In the genomic region with DNA sequence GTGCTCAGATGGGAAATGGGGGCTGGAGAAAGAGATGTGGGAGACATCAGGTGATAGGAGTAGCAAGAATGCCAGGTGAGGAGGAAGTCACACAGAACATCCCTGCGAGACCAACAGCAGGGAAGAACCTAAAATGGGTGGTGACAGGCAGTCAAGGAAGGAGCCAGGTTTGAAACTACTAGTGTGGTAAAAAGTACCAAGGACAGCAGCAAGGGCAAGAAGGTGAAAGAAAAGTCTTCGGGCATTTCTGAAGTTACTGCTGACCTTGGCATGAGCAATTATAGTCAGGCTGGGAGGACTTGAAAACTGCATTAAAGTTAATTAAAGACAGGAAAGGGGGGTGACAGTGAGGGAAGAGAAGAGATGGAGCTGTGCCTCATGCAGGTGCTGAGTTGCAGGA, we compare ENCODE assay signal across 22 cellular contexts.
DNase-seq lines count a peak whose midpoint lies in the region; ATAC-seq and TF ChIP-seq lines count a peak whose summit lies in the region.
"Had no signal": no experiment of that assay in that cellular context is flagged by ENCODE, and none has a peak within 500 bp of the region (broad histone marks: within the 10 kb centered on the region; RNA-seq: fewer than 3 reads in every experiment).

No MANE protein-coding gene starts in this region.

- BruUV-seq in MCF 10A (replicated peaks; lab: Mats Ljungman, UMichigan) = no TSS peak

- TF ChIP-seq CTCF in MCF 10A (IDR thresholded peaks at IDR 0.05; ENCODE audit: unreplicated experiment) (no peak), breast epithelium (IDR thresholded peaks at IDR 0.05) (no peak), smooth muscle cell (IDR thresholded peaks at IDR 0.05; ENCODE audit: borderline replicate concordance, insufficient read depth, poor library complexity, severe bottlenecking) (no peak)
- TF ChIP-seq CTCF in CD8-positive, alpha-beta T cell (IDR thresholded peaks at IDR 0.05) = no peak

- H3K9me3 Mint-ChIP-seq in MCF 10A (ENCODE audit: unreplicated experiment) = peaks cover 9% of the 10 kb centered on the region
- H3K9me3 Mint-ChIP-seq in activated CD4-positive, alpha-beta memory T cell treated with anti-CD3 and anti-CD28 coated beads, Interleukin-2, amount 10 ng/mL, durations not matched to agents 7 days and 5 days = peaks cover 6% of the 10 kb centered on the region
- H3K9me3 Mint-ChIP-seq in CD8-positive, alpha-beta T cell = no peaks in the 10 kb centered on the region

- H3K36me3 Mint-ChIP-seq in MCF 10A (ENCODE audit: insufficient read depth, unreplicated experiment) = no peaks in the 10 kb centered on the region
- H3K36me3 Mint-ChIP-seq in activated CD4-positive, alpha-beta memory T cell treated with anti-CD3 and anti-CD28 coated beads, Interleukin-2, amount 10 ng/mL, durations not matched to agents 7 days and 5 days (ENCODE audit: low read depth) = no peaks in the 10 kb centered on the region
- H3K36me3 Mint-ChIP-seq in CD8-positive, alpha-beta T cell = no peaks in the 10 kb centered on the region
- H3K36me3 Mint-ChIP-seq: CD14-positive monocyte had no signal

- POLR2A ChIA-PET in MCF 10A (lab: Yijun Ruan, JAX) = no interaction called here
- POLR2A ChIA-PET in activated CD4-positive, alpha-beta memory T cell treated with anti-CD3 and anti-CD28 coated beads, Interleukin-2, amount 10 ng/mL, durations not matched to agents 7 days and 5 days (lab: Charles Lee) = no interaction called here
- POLR2A ChIA-PET in CD8-positive, alpha-beta T cell (lab: Charles Lee) = no interaction called here

- H3K4me2 ChIP-seq in smooth muscle cell = peak overlapping the region; percentile 17

- H3K27ac ChIP-seq in breast epithelium (no peak overlapping the region), smooth muscle cell (ENCODE audit: low read depth) (no peak overlapping the region)
- no peak overlapping the region for H3K27ac ChIP-seq in CD8-positive, alpha-beta T cell (ENCODE audit: low read depth, low read length)

- no peaks in the 10 kb centered on the region for H3F3A ChIP-seq in smooth muscle cell (ENCODE audit: low read depth)

- H3K9ac ChIP-seq in smooth muscle cell (ENCODE audit: low read depth) = no peak overlapping the region

- CTCF ChIA-PET in MCF 10A (lab: Yijun Ruan, JAX) = no interaction called here
- CTCF ChIA-PET in activated CD4-positive, alpha-beta memory T cell treated with anti-CD3 and anti-CD28 coated beads, Interleukin-2, amount 10 ng/mL, durations not matched to agents 7 days and 5 days (lab: Charles Lee) = no interaction called here
- CTCF ChIA-PET in CD8-positive, alpha-beta T cell (lab: Charles Lee) = no interaction called here

- H2AFZ ChIP-seq in smooth muscle cell (ENCODE audit: low read depth) = no peak overlapping the region

- 91% methylated on average over 2 of the region's 2 CpGs for WGBS in smooth muscle cell (ENCODE audit: low lambda C conversion rate)

- H3K79me2 ChIP-seq in smooth muscle cell (ENCODE audit: low read depth) = no peaks in the 10 kb centered on the region

- H3K4me3 ChIP-seq in breast epithelium (no peak overlapping the region), smooth muscle cell (no peak overlapping the region)
- no peak overlapping the region for H3K4me3 ChIP-seq in CD8-positive, alpha-beta T cell (ENCODE audit: low read depth, low read length)
- H3K4me3 ChIP-seq: K562 had no signal

- H3K4me1 Mint-ChIP-seq in MCF 10A (ENCODE audit: insufficient read depth, unreplicated experiment) = no peaks in the 10 kb centered on the region
- H3K4me1 Mint-ChIP-seq in activated CD4-positive, alpha-beta memory T cell treated with anti-CD3 and anti-CD28 coated beads, Interleukin-2, amount 10 ng/mL, durations not matched to agents 7 days and 5 days = no peaks in the 10 kb centered on the region
- H3K4me1 Mint-ChIP-seq in CD8-positive, alpha-beta T cell (ENCODE audit: low read depth) = no peaks in the 10 kb centered on the region
- H3K4me1 Mint-ChIP-seq: CD14-positive monocyte had no signal

- DNase-seq in MCF 10A (ENCODE audit: unreplicated experiment) (peak; percentile 20), breast epithelium (ENCODE audit: low spot score in 2 of 2) (no peak), astrocyte of the hippocampus (ENCODE audit: low read depth, low spot score) (peak; percentile 44), iPS-NIHi7 (ENCODE audit: extremely low spot score) (peak; percentile 41), smooth muscle cell (lab: John Stamatoyannopoulos, UW; ENCODE audit: unreplicated experiment) (no peak), sciatic nerve (ENCODE audit: low spot score) (no peak)
- no peak for DNase-seq in activated CD4-positive, alpha-beta memory T cell treated with anti-CD3 and anti-CD28 coated beads, Interleukin-2, amount 10 ng/mL, durations not matched to agents 7 days and 5 days
- DNase-seq in CD8-positive, alpha-beta T cell = no peak
- DNase-seq: 8988T, DMS53, GDM1, H7, NCI-H1092 treated with DMSO at 0.1 percent for 48 hours, NCI-H1436 treated with DMSO at 0.1 percent for 48 hours, NCI-H2029, NCI-H2227 treated with DMSO at 0.1 percent for 48 hours, NCI-H510A, SIG-M5 had no signal

- ATAC-seq in sciatic nerve = no peak
- ATAC-seq in CD8-positive, alpha-beta T cell = no peak
- ATAC-seq: K562, Panc1 had no signal

- H3K27me3 Mint-ChIP-seq in MCF 10A (ENCODE audit: insufficient read depth, unreplicated experiment) = no peaks in the 10 kb centered on the region
- no peaks in the 10 kb centered on the region for H3K27me3 Mint-ChIP-seq in activated CD4-positive, alpha-beta memory T cell treated with anti-CD3 and anti-CD28 coated beads, Interleukin-2, amount 10 ng/mL, durations not matched to agents 7 days and 5 days
- peaks cover 2% of the 10 kb centered on the region for H3K27me3 Mint-ChIP-seq in CD8-positive, alpha-beta T cell (ENCODE audit: low read depth)
- H3K27me3 Mint-ChIP-seq: B cell had no signal

- H3K4me3 Mint-ChIP-seq in MCF 10A (ENCODE audit: unreplicated experiment) = no peak overlapping the region
- H3K4me3 Mint-ChIP-seq in activated CD4-positive, alpha-beta memory T cell treated with anti-CD3 and anti-CD28 coated beads, Interleukin-2, amount 10 ng/mL, durations not matched to agents 7 days and 5 days = no peak overlapping the region
- H3K4me3 Mint-ChIP-seq in CD8-positive, alpha-beta T cell = no peak overlapping the region
- H3K4me3 Mint-ChIP-seq: B cell, CD14-positive monocyte had no signal

- H4K20me1 ChIP-seq in smooth muscle cell (ENCODE audit: low read depth) = no peaks in the 10 kb centered on the region

- intact Hi-C loops in MCF 10A (cut with micrococcal nuclease) (no loop called here), breast epithelium (cut with DNase I; ENCODE audit: low total_unique reads) (no loop called here), sciatic nerve (cut with DNase I) (no loop called here)
- intact Hi-C loops in CD8-positive, alpha-beta T cell (cut with DNase I, micrococcal nuclease) = no loop called here

- H3K9me3 ChIP-seq in breast epithelium (no peaks in the 10 kb centered on the region), smooth muscle cell (replicated peaks; ENCODE audit: low read depth) (no peaks in the 10 kb centered on the region)
- H3K9me3 ChIP-seq in CD8-positive, alpha-beta T cell (ENCODE audit: low read length) = no peaks in the 10 kb centered on the region

- no peak for TF ChIP-seq POLR2A in breast epithelium (IDR thresholded peaks at IDR 0.05)

- H3K36me3 ChIP-seq in breast epithelium = no peaks in the 10 kb centered on the region
- no peaks in the 10 kb centered on the region for H3K36me3 ChIP-seq in smooth muscle cell (ENCODE audit: low read depth)
- H3K36me3 ChIP-seq in CD8-positive, alpha-beta T cell (ENCODE audit: insufficient read depth, low read length) = no peaks in the 10 kb centered on the region

- no peak overlapping the region for H3K27ac Mint-ChIP-seq in MCF 10A (ENCODE audit: low read depth, unreplicated experiment)
- H3K27ac Mint-ChIP-seq in activated CD4-positive, alpha-beta memory T cell treated with anti-CD3 and anti-CD28 coated beads, Interleukin-2, amount 10 ng/mL, durations not matched to agents 7 days and 5 days = no peak overlapping the region
- no peak overlapping the region for H3K27ac Mint-ChIP-seq in CD8-positive, alpha-beta T cell
- H3K27ac Mint-ChIP-seq: B cell, CD14-positive monocyte had no signal

- H3K27me3 ChIP-seq in breast epithelium (no peaks in the 10 kb centered on the region), smooth muscle cell (ENCODE audit: low read depth) (no peaks in the 10 kb centered on the region)
- H3K27me3 ChIP-seq in CD8-positive, alpha-beta T cell (ENCODE audit: insufficient read depth, low read length) = no peaks in the 10 kb centered on the region

- H3K4me1 ChIP-seq in breast epithelium (no peaks in the 10 kb centered on the region), smooth muscle cell (ENCODE audit: low read depth) (peaks cover 6% of the 10 kb centered on the region)
- H3K4me1 ChIP-seq in CD8-positive, alpha-beta T cell (ENCODE audit: insufficient read depth, low read length) = no peaks in the 10 kb centered on the region

Comparison
In these comparisons a context has a peak if more than half of its experiments do, and no peak if none do; other contexts are left out.
1. DNase-seq: peak in MCF 10A (single experiment), astrocyte of the hippocampus (single experiment) and iPS-NIHi7 (single experiment); none in breast epithelium (0 of 2), smooth muscle cell (single experiment), activated CD4-positive, alpha-beta memory T cell treated with anti-CD3 and anti-CD28 coated beads, Interleukin-2, amount 10 ng/mL, durations not matched to agents 7 days and 5 days (single experiment), sciatic nerve (single experiment) and CD8-positive, alpha-beta T cell (0 of 7).